In genomic region chr3:164095949-164096348, GRCh38 we compare ENCODE assay signal across 21 cellular contexts.
DNase-seq lines count a peak whose midpoint lies in the region; ATAC-seq and TF ChIP-seq lines count a peak whose summit lies in the region.
"Had no signal": no experiment of that assay in that cellular context is flagged by ENCODE, and none has a peak within 500 bp of the region (broad histone marks: within the 10 kb centered on the region; RNA-seq: fewer than 3 reads in every experiment).

No MANE protein-coding gene starts in this region.

- H2AFZ ChIP-seq in DND-41 (ENCODE audit: low read depth, low read length), result no peak overlapping the region
- H2AFZ ChIP-seq in Loucy (ENCODE audit: low read length), result no peak overlapping the region
- H2AFZ ChIP-seq in SU-DHL-6 (ENCODE audit: low read depth, low read length, severe bottlenecking), result peak overlapping the region; percentile 94
- H2AFZ ChIP-seq in osteoblast (ENCODE audit: low read length), result no peak overlapping the region

- peak; percentile 85 for ATAC-seq in DND-41 (ENCODE audit: insufficient read depth, low read depth)
- ATAC-seq in GM18873 (IDR thresholded peaks at IDR 0.05; ENCODE audit: low FRiP score, unreplicated experiment), result no peak

- H3K4me3 ChIP-seq in DND-41 (ENCODE audit: low read depth in 1 of 2, low read length in 2 of 2) (no peak overlapping the region), Loucy (ENCODE audit: low read length, poor library complexity, severe bottlenecking) (no peak overlapping the region), SU-DHL-6 (ENCODE audit: insufficient read depth, low read length, poor library complexity, severe bottlenecking) (no peak overlapping the region), osteoblast (ENCODE audit: insufficient read depth, low read length) (no peak overlapping the region), ovary (no peak overlapping the region)
- H3K4me3 ChIP-seq: BLaER1, GM12878 had no signal

- H3K4me2 ChIP-seq in DND-41 (ENCODE audit: insufficient read depth, low read length), result 0 out of 2 replicates have a peak overlapping the region, but pooled peaks have one; percentile 39
- peak overlapping the region; percentile 19 for H3K4me2 ChIP-seq in Loucy (ENCODE audit: low read depth, low read length, poor library complexity, severe bottlenecking)
- H3K4me2 ChIP-seq in SU-DHL-6 (ENCODE audit: low read depth, low read length, poor library complexity, severe bottlenecking), result no peak overlapping the region
- no peak overlapping the region for H3K4me2 ChIP-seq in osteoblast (ENCODE audit: insufficient read depth, low read length)
- H3K4me2 ChIP-seq: BLaER1 had no signal

- H3K27ac ChIP-seq in DND-41 (ENCODE audit: low read length), result no peak overlapping the region
- no peak overlapping the region for H3K27ac ChIP-seq in SU-DHL-6 (ENCODE audit: low read depth, low read length)
- no peak overlapping the region for H3K27ac ChIP-seq in osteoblast (ENCODE audit: low read depth, low read length)
- no peak overlapping the region for H3K27ac ChIP-seq in ovary
- H3K27ac ChIP-seq: BLaER1 had no signal

- H3K79me2 ChIP-seq in DND-41 (ENCODE audit: insufficient read depth, low read length) (no peaks in the 10 kb centered on the region), Loucy (ENCODE audit: insufficient read depth, low read length) (no peaks in the 10 kb centered on the region), SU-DHL-6 (ENCODE audit: insufficient read depth, low read length) (no peaks in the 10 kb centered on the region), osteoblast (ENCODE audit: insufficient read depth, low read length) (no peaks in the 10 kb centered on the region)

- H3K9ac ChIP-seq in DND-41 (ENCODE audit: low read depth, low read length) (no peak overlapping the region), Loucy (ENCODE audit: low read depth, low read length, poor library complexity, severe bottlenecking) (no peak overlapping the region), SU-DHL-6 (ENCODE audit: low read length) (no peak overlapping the region)
- H3K9ac ChIP-seq: BLaER1 had no signal

- TF ChIP-seq EP300 in ovary (IDR thresholded peaks at IDR 0.05), result no peak

- H3K4me1 ChIP-seq in DND-41 (ENCODE audit: insufficient read depth, low read length), result peaks cover 30% of the 10 kb centered on the region
- peaks cover 6% of the 10 kb centered on the region for H3K4me1 ChIP-seq in Loucy (ENCODE audit: insufficient read depth, low read length, poor library complexity, severe bottlenecking)
- no peaks in the 10 kb centered on the region for H3K4me1 ChIP-seq in osteoblast (ENCODE audit: insufficient read depth, low read length)
- H3K4me1 ChIP-seq in ovary (ENCODE audit: insufficient read depth), result no peaks in the 10 kb centered on the region
- H3K4me1 ChIP-seq: BE2C, BLaER1 had no signal

- TF ChIP-seq POLR2A in ovary (IDR thresholded peaks at IDR 0.05), result no peak

- intact Hi-C loops in ovary (cut with DNase I), result no loop called here

- H3F3A ChIP-seq in Loucy (ENCODE audit: low read depth) (no peaks in the 10 kb centered on the region), SU-DHL-6 (ENCODE audit: insufficient read depth) (no peaks in the 10 kb centered on the region)

- H3K9me2 ChIP-seq in Loucy (replicated peaks; ENCODE audit: low read depth, low read length) (no peaks in the 10 kb centered on the region), SU-DHL-6 (replicated peaks; ENCODE audit: insufficient read depth, low read length) (no peaks in the 10 kb centered on the region)

- no peak for DNase-seq in DND-41
- peak; percentile 42 for DNase-seq in osteoblast (ENCODE audit: insufficient read length, low spot score, missing footprints)
- DNase-seq in RPMI8226, result no peak
- DNase-seq in ovary, result no peak
- DNase-seq in activated CD4-positive, alpha-beta T cell treated with anti-CD3 and anti-CD28 coated beads for 1 hour, result no peak
- DNase-seq: 8988T; ACHN; BE2C; C1 segment of cervical spinal cord; CD4-positive, alpha-beta memory T cell; CD4-positive, CD25-positive, alpha-beta regulatory T cell; CD8-positive, alpha-beta memory T cell; COR-L47; DMS79 treated with DMSO at 0.1 percent for 48 hours; EL; GDM1 had no signal

- no peak for TF ChIP-seq CTCF in DND-41 (IDR thresholded peaks at IDR 0.05; ENCODE audit: borderline replicate concordance, extremely low read depth, low read length, poor library complexity, severe bottlenecking)
- no peak for TF ChIP-seq CTCF in Loucy (conservative IDR thresholded peaks at IDR 0.05; ENCODE audit: low read length)
- no peak for TF ChIP-seq CTCF in SU-DHL-6 (IDR thresholded peaks at IDR 0.05; ENCODE audit: insufficient read depth, low read length, poor library complexity, severe bottlenecking)
- no peak for TF ChIP-seq CTCF in osteoblast (IDR thresholded peaks at IDR 0.05; ENCODE audit: extremely low read depth, low read depth, low read length)
- no peak for TF ChIP-seq CTCF in ovary (IDR thresholded peaks at IDR 0.05)

- no peaks in the 10 kb centered on the region for H3K9me3 ChIP-seq in DND-41 (ENCODE audit: insufficient read depth, low read length, severe bottlenecking)
- H3K9me3 ChIP-seq in Loucy (ENCODE audit: insufficient read depth, low read depth, low read length), result no peaks in the 10 kb centered on the region
- no peaks in the 10 kb centered on the region for H3K9me3 ChIP-seq in SU-DHL-6 (ENCODE audit: insufficient read depth, low read length)
- H3K9me3 ChIP-seq in osteoblast (ENCODE audit: low read depth, low read length), result no peaks in the 10 kb centered on the region
- H3K9me3 ChIP-seq in ovary, result no peaks in the 10 kb centered on the region
- H3K9me3 ChIP-seq: BE2C, BLaER1 had no signal

- no peaks in the 10 kb centered on the region for H3K27me3 ChIP-seq in DND-41 (ENCODE audit: insufficient read depth, low read length, poor library complexity)
- H3K27me3 ChIP-seq in Loucy (ENCODE audit: insufficient read depth, low read length, poor library complexity, severe bottlenecking), result no peaks in the 10 kb centered on the region
- H3K27me3 ChIP-seq in SU-DHL-6 (ENCODE audit: low read length), result no peaks in the 10 kb centered on the region
- no peaks in the 10 kb centered on the region for H3K27me3 ChIP-seq in osteoblast (ENCODE audit: insufficient read depth, low read length)
- H3K27me3 ChIP-seq in ovary, result no peaks in the 10 kb centered on the region
- H3K27me3 ChIP-seq: BE2C, BLaER1 had no signal

- H3K36me3 ChIP-seq in DND-41 (ENCODE audit: insufficient read depth, low read length), result no peaks in the 10 kb centered on the region
- no peaks in the 10 kb centered on the region for H3K36me3 ChIP-seq in Loucy (ENCODE audit: insufficient read depth, low read length)
- no peaks in the 10 kb centered on the region for H3K36me3 ChIP-seq in SU-DHL-6 (ENCODE audit: low read length)
- no peaks in the 10 kb centered on the region for H3K36me3 ChIP-seq in osteoblast (ENCODE audit: insufficient read depth, low read length)
- no peaks in the 10 kb centered on the region for H3K36me3 ChIP-seq in ovary
- H3K36me3 ChIP-seq: BE2C, BLaER1 had no signal

- WGBS in ovary, 3 donors, result 92 to 94% (median 93%) methylated on average over 2 of the region's 2 CpGs

- no peaks in the 10 kb centered on the region for H4K20me1 ChIP-seq in DND-41 (ENCODE audit: insufficient read depth, low read length)
- no peaks in the 10 kb centered on the region for H4K20me1 ChIP-seq in Loucy (ENCODE audit: insufficient read depth, low read length, poor library complexity, severe bottlenecking)
- H4K20me1 ChIP-seq in SU-DHL-6 (ENCODE audit: low read depth, low read length), result no peaks in the 10 kb centered on the region
- H4K20me1 ChIP-seq in osteoblast (ENCODE audit: insufficient read depth, low read length), result no peaks in the 10 kb centered on the region
- H4K20me1 ChIP-seq: BLaER1 had no signal

Comparison
In these comparisons a context has a peak if more than half of its experiments do, and no peak if none do; other contexts are left out.
1. H3K4me2 ChIP-seq: peak in DND-41 (single experiment) and Loucy (single experiment); none in SU-DHL-6 (single experiment) and osteoblast (single experiment).